ENCODE assay signal across 9 cellular contexts in the genomic region with DNA sequence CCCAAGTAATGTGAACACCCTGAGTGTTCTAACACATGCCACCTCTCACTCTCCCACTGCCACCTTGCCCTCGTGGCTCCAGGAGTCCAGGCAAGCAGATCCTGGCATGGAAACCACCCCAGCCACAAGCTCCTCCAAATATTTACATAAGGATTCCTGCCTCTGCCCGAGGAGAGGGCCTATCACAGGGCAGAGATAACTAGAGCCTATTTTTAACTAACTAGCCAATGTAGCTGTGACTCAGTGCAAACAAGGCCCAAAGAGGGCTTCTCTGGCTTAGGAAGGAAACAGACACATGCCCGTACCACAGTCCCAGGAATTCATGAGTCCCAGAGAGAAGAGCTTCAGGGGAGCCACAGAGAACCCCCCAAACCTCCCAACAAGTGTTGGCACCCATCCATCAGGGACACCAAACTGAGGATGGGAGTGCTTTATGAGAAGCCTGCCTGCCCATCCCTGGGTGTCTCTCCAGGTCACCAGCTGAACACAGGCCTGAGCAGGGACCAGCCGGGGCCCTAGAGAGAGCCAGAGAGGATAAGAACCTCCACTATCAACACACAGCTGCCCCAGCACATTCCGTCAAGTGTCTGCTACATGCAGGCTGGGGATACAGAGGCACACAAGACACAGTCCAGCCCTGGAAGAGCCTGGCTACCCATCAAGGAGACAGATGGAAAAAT. TPM values are rescaled to one million over a fixed set of nuclear protein-coding genes. Genes with fewer than 3 reads are reported as not detected.
DNase-seq lines count a peak whose midpoint lies in the region; ATAC-seq and TF ChIP-seq lines count a peak whose summit lies in the region.
"Had no signal": no experiment of that assay in that cellular context is flagged by ENCODE, and none has a peak within 500 bp of the region (broad histone marks: within the 10 kb centered on the region; RNA-seq: fewer than 3 reads in every experiment).

No MANE protein-coding gene starts in this region.

- H3K14ac ChIP-seq in H9 (ENCODE audit: insufficient read depth, low read length) = no peak overlapping the region

- H3K4me1 Mint-ChIP-seq in H9 = peaks cover 10 to 13% of the 10 kb centered on the region in 2 experiments
- peaks cover 25 to 50% (median 47%) of the 10 kb centered on the region in 4 donors for H3K4me1 Mint-ChIP-seq in naive thymus-derived CD8-positive, alpha-beta T cell

- H3T11ph ChIP-seq in H9 (ENCODE audit: low read length) = no peak overlapping the region

- no peak overlapping the region for H3K18ac ChIP-seq in H9 (ENCODE audit: insufficient read length, low read depth, low read length)

- H3K23ac ChIP-seq in H9 (ENCODE audit: insufficient read length, low read depth, low read length) = no peak overlapping the region

- no peaks in the 10 kb centered on the region for H3K23me2 ChIP-seq in H9 (ENCODE audit: insufficient read length, low read depth, low read length, poor library complexity, severe bottlenecking)

- no peaks in the 10 kb centered on the region for H3K27me3 Mint-ChIP-seq in H9 (ENCODE audit: low read depth)
- H3K27me3 Mint-ChIP-seq in naive thymus-derived CD8-positive, alpha-beta T cell = no peaks in the 10 kb centered on the region

- peak overlapping the region; percentile 72 to 73 (median 72) for H3K4me3 ChIP-seq in skeletal muscle tissue (ENCODE audit: low read length in 3 of 3)

- no peak overlapping the region for H2BK12ac ChIP-seq in H9 (ENCODE audit: insufficient read length, low read depth, low read length)

- peaks cover 7 to 23% (median 20%) of the 10 kb centered on the region in 3 donors for H3K36me3 ChIP-seq in skeletal muscle tissue (ENCODE audit: control insufficient read depth in 3 of 3, insufficient read depth in 3 of 3, low read length in 3 of 3)

- no peak overlapping the region for H2BK20ac ChIP-seq in H9 (ENCODE audit: low read depth, low read length, poor library complexity, severe bottlenecking)

- H2AFZ ChIP-seq in H9 (ENCODE audit: low read length) = no peak overlapping the region

- no peak for DNase-seq in H9
- peak; percentile 10 for DNase-seq in T1000 (lab: John Stamatoyannopoulos, UW)
- DNase-seq in foreskin keratinocyte = peak; percentile 25 to 33
- DNase-seq in midbrain (lab: John Stamatoyannopoulos, UW) = no peak
- DNase-seq in SW 1271 (lab: John Stamatoyannopoulos, UW) = no peak
- no peak for DNase-seq in naive thymus-derived CD8-positive, alpha-beta T cell

- H3K9ac ChIP-seq in H9 (ENCODE audit: extremely low read depth, insufficient read length, low read length) = no peak overlapping the region
- H3K9ac ChIP-seq in skeletal muscle tissue (ENCODE audit: low read depth in 1 of 3, low read length in 3 of 3) = peak overlapping the region; percentile 86 to 93 (median 92)

- peak overlapping the region; percentile 26 for H4K8ac ChIP-seq in H9 (replicated peaks; ENCODE audit: insufficient read length, low read depth, low read length)

- POLR2A ChIA-PET in naive thymus-derived CD8-positive, alpha-beta T cell (lab: Charles Lee) = interaction anchor here (1.0 kb wide), 1 partner anchor 10 kb away, joined by 3 read pairs; the partner anchor contains the start of gene FYCO1

- H4K20me1 ChIP-seq in H9 (ENCODE audit: control insufficient read depth, insufficient read depth, insufficient read length) = no peaks in the 10 kb centered on the region

- H3K79me1 ChIP-seq in H9 (ENCODE audit: insufficient read depth, low read depth, low read length, poor library complexity, severe bottlenecking) = peaks cover 6% of the 10 kb centered on the region

- H3K27ac Mint-ChIP-seq in H9 = peak overlapping the region in 2 of 3 experiments; percentile 50 to 90; a peak in 3 of 7 replicates
- peak overlapping the region in 5 of 10 donors; percentile 10 to 84 (median 45) for H3K27ac Mint-ChIP-seq in naive thymus-derived CD8-positive, alpha-beta T cell

- H4K91ac ChIP-seq in H9 (ENCODE audit: insufficient read length, low read depth, low read length) = no peak overlapping the region

- no peak overlapping the region for H4K5ac ChIP-seq in H9 (ENCODE audit: insufficient read length, low read depth, low read length)

- peaks cover 2% of the 10 kb centered on the region for H3K79me2 ChIP-seq in H9 (ENCODE audit: insufficient read depth, low read length)

- TF ChIP-seq CTCF in H9 (conservative IDR thresholded peaks at IDR 0.05) (no peak), foreskin keratinocyte (conservative IDR thresholded peaks at IDR 0.05) (no peak)

- H2BK120ac ChIP-seq in H9 (ENCODE audit: low read depth, low read length, poor library complexity, severe bottlenecking) = no peak overlapping the region

- H3K4ac ChIP-seq in H9 (ENCODE audit: low read depth, low read length) = no peak overlapping the region

- H3K9me3 Mint-ChIP-seq in H9 = no peaks in the 10 kb centered on the region
- no peaks in the 10 kb centered on the region for H3K9me3 Mint-ChIP-seq in naive thymus-derived CD8-positive, alpha-beta T cell

- no CpG with 5 or more reads among the region's 5 CpGs for WGBS in H9 (ENCODE audit: extremely low coverage, insufficient read length, low lambda C conversion rate)

- H3K56ac ChIP-seq in H9 (ENCODE audit: insufficient read length, low read depth, low read length) = no peak overlapping the region

- no peak overlapping the region for H3K27ac ChIP-seq in H9 (ENCODE audit: insufficient read length, low read depth, low read length)
- no peak overlapping the region for H3K27ac ChIP-seq in foreskin keratinocyte
- peak overlapping the region; percentile 99 for H3K27ac ChIP-seq in skeletal muscle tissue (ENCODE audit: low read depth, low read length)

- H3K4me2 ChIP-seq in H9 (ENCODE audit: insufficient read depth, insufficient read length, low read length) = no peak overlapping the region

- H3K9me3 ChIP-seq in H9 (ENCODE audit: control insufficient read depth, low read depth, low read length) = no peaks in the 10 kb centered on the region
- no peaks in the 10 kb centered on the region for H3K9me3 ChIP-seq in skeletal muscle tissue (ENCODE audit: control insufficient read depth in 3 of 3, low read length in 3 of 3)

- no peak overlapping the region for H2BK15ac ChIP-seq in H9 (ENCODE audit: low read depth, low read length)

- ATAC-seq in foreskin keratinocyte = no peak
- no peak for ATAC-seq in HG03108 (IDR thresholded peaks at IDR 0.05; ENCODE audit: unreplicated experiment)
- ATAC-seq in naive thymus-derived CD8-positive, alpha-beta T cell = no peak

- no peak overlapping the region for H2BK5ac ChIP-seq in H9 (ENCODE audit: insufficient read length, low read length)

- H3K27me3 ChIP-seq in H9 (ENCODE audit: insufficient read depth, low read length) (no peaks in the 10 kb centered on the region), foreskin keratinocyte (no peaks in the 10 kb centered on the region), skeletal muscle tissue (ENCODE audit: control insufficient read depth in 3 of 3, insufficient read depth in 3 of 3, low read length in 3 of 3) (no peaks in the 10 kb centered on the region)

- no peak overlapping the region for H2AK5ac ChIP-seq in H9 (ENCODE audit: insufficient read length, low read length)

- no peak overlapping the region for H3K4me3 Mint-ChIP-seq in H9
- no peak overlapping the region for H3K4me3 Mint-ChIP-seq in naive thymus-derived CD8-positive, alpha-beta T cell

- peaks cover 3 to 35% (median 22%) of the 10 kb centered on the region in 3 experiments for H3K36me3 Mint-ChIP-seq in H9 (ENCODE audit: insufficient read depth in 1 of 3, low read depth in 3 of 3)
- peaks cover 0 to 56% (median 24%) of the 10 kb centered on the region in 3 donors for H3K36me3 Mint-ChIP-seq in naive thymus-derived CD8-positive, alpha-beta T cell

- H3K4me1 ChIP-seq in H9 (ENCODE audit: insufficient read depth, low read length) = peaks cover 2% of the 10 kb centered on the region; the same call in 1 of the 2 replicates
- peaks cover 9% of the 10 kb centered on the region for H3K4me1 ChIP-seq in foreskin keratinocyte
- peaks cover 89 to 96% (median 95%) of the 10 kb centered on the region in 3 donors for H3K4me1 ChIP-seq in skeletal muscle tissue (ENCODE audit: control insufficient read depth in 3 of 3, insufficient read depth in 3 of 3, low read length in 3 of 3)

RNA-seq across cellular contexts. Expression of gene FYCO1, which starts 9.2 kb away (rescaled TPM):
- total RNA-seq in H9 (2021) = 10.4 and 10.6 TPM in 2 replicates
- 14.1 and 18.7 TPM in 2 replicates for total RNA-seq in foreskin keratinocyte
- 4.4 and 6.4 TPM in 2 replicates for polyA plus RNA-seq in foreskin keratinocyte
- 16.7 TPM for total RNA-seq in skeletal muscle tissue
- 10 to 100 TPM; 27.6 to 28.4 TPM for total RNA-seq in naive thymus-derived CD8-positive, alpha-beta T cell
- polyA plus RNA-seq in naive thymus-derived CD8-positive, alpha-beta T cell = 1 to 10 TPM; 1.7 to 6.0 (median 2.6) TPM

RNA-seq across cellular contexts. Expression of gene XCR1, which starts 40.8 kb away (rescaled TPM):
- total RNA-seq in H9 (2021) (not detected in 2 replicates), foreskin keratinocyte (not detected in 2 replicates), skeletal muscle tissue (not detected)
- not detected in 2 replicates for polyA plus RNA-seq in foreskin keratinocyte
- total RNA-seq in naive thymus-derived CD8-positive, alpha-beta T cell = not detected
- polyA plus RNA-seq in naive thymus-derived CD8-positive, alpha-beta T cell = not detected
- total RNA-seq: temporal lobe had no signal

RNA-seq across cellular contexts. Expression of gene CXCR6, which starts 43.2 kb away (rescaled TPM):
- not detected in 2 replicates for total RNA-seq in H9 (2021)
- not detected in 2 replicates for total RNA-seq in foreskin keratinocyte
- polyA plus RNA-seq in foreskin keratinocyte = not detected in 2 replicates
- total RNA-seq in skeletal muscle tissue = not detected
- total RNA-seq in naive thymus-derived CD8-positive, alpha-beta T cell = under 1 TPM; 0.25 to 0.34 TPM
- polyA plus RNA-seq in naive thymus-derived CD8-positive, alpha-beta T cell = 1 to 10 TPM in 1 of 3 donors, under 1 TPM in 2; 0.42 to 9.3 (median 0.80) TPM
- total RNA-seq: temporal lobe had no signal

Comparison
In these comparisons a context has a peak if more than half of its experiments do, and no peak if none do; other contexts are left out.
1. DNase-seq: peak in T1000 (single experiment) and foreskin keratinocyte (2 of 2); none in H9 (single experiment), midbrain (single experiment), SW 1271 (0 of 2) and naive thymus-derived CD8-positive, alpha-beta T cell (0 of 10).